Comparison of ENCODE assay signal across 8 cellular contexts in genomic region chr1:886311-886710, GRCh38. TPM values are rescaled to one million over a fixed set of nuclear protein-coding genes. Genes with fewer than 3 reads are reported as not detected.
"Had no signal": no experiment of that assay in that cellular context is flagged by ENCODE, and none has a peak within 500 bp of the region (broad histone marks: within the 10 kb centered on the region; RNA-seq: fewer than 3 reads in every experiment).

No MANE protein-coding gene starts in this region.

- H3K36me3 ChIP-seq: HAP-1 had no signal

- H3K27ac Mint-ChIP-seq: GM23338, HFFc6, IgD-negative memory B cell had no signal

- DNase-seq: HFFc6, KBM-7 had no signal

- H3K4me3 ChIP-seq: GM23338, HAP-1 had no signal

- H3K36me3 Mint-ChIP-seq: IgD-negative memory B cell had no signal

- H3K4me1 Mint-ChIP-seq: GM23338, IgD-negative memory B cell had no signal

- H3K9me3 Mint-ChIP-seq: HFFc6, IgD-negative memory B cell had no signal

- ATAC-seq: GM23338, HCT116, HepG2 had no signal

- H3K9me3 ChIP-seq: HAP-1 had no signal

- H3K4me3 Mint-ChIP-seq: GM23338, HFFc6 had no signal

- H2AFZ ChIP-seq: GM23338 had no signal

- H3K27ac ChIP-seq: HL-60 had no signal

- H3K4me2 ChIP-seq: GM23338 had no signal

RNA-seq across cellular contexts. Expression of gene SAMD11, which starts 37.4 kb away (rescaled TPM):
- polyA plus RNA-seq: HepG2, IgD-negative memory B cell had no signal
